In genomic region chr1:7491818-7492173, GRCh38 we compare ENCODE assay signal across 13 cellular contexts.
A peak's percentile ranks its signal among the peaks of the same experiment; 100 is the strongest.
DNase-seq lines count a peak whose midpoint lies in the region; ATAC-seq and TF ChIP-seq lines count a peak whose summit lies in the region.
"Had no signal": no experiment of that assay in that cellular context is flagged by ENCODE, and none has a peak within 500 bp of the region (broad histone marks: within the 10 kb centered on the region; RNA-seq: fewer than 3 reads in every experiment).

No MANE protein-coding gene starts in this region.

- CTCF ChIA-PET in IMR-90 (lab: Yijun Ruan, JAX) = no interaction called here
- CTCF ChIA-PET in activated naive CD4-positive, alpha-beta T cell treated with anti-CD3 and anti-CD28 coated beads for 36 hours (lab: Charles Lee) = no interaction called here

- no peak for TF ChIP-seq RAD21 in IMR-90 (IDR thresholded peaks at IDR 0.05; ENCODE audit: low read length)

- DNase-seq in AG08396 (ENCODE audit: low spot score) (peak; percentile 30), IMR-90 (no peak), fibroblast of lung (ENCODE audit: low read depth in 2 of 2) (no peak), omental fat pad (ENCODE audit: low spot score) (no peak), SKM-1 (lab: John Stamatoyannopoulos, UW; ENCODE audit: unreplicated experiment) (no peak), iPS-NIHi7 (ENCODE audit: extremely low spot score) (no peak), DMS53 treated with DMSO at 0.1 percent for 48 hours (lab: John Stamatoyannopoulos, UW; ENCODE audit: unreplicated experiment) (no peak)
- no peak for DNase-seq in activated naive CD4-positive, alpha-beta T cell treated with anti-CD3 and anti-CD28 coated beads for 36 hours
- DNase-seq: effector memory CD4-positive, alpha-beta T cell; NCI-H526 had no signal

- H3K27ac ChIP-seq in IMR-90 (ENCODE audit: insufficient read depth, low read length) = peak overlapping the region; percentile 59
- H3K27ac ChIP-seq in fibroblast of lung (ENCODE audit: insufficient read depth, low read length) = peak overlapping the region; percentile 8

- H3K18ac ChIP-seq in IMR-90 (ENCODE audit: low read depth, low read length) = peak overlapping the region; percentile 31

- TF ChIP-seq POLR2A in IMR-90 (IDR thresholded peaks at IDR 0.05; ENCODE audit: low read depth, low read length) = no peak

- peak overlapping the region; percentile 58 to 77 for H4K8ac ChIP-seq in IMR-90 (ENCODE audit: low read depth in 2 of 2, low read length in 2 of 2)

- H3K9me3 ChIP-seq in IMR-90 (ENCODE audit: control insufficient read depth, insufficient read depth, low read length) (no peaks in the 10 kb centered on the region), fibroblast of lung (ENCODE audit: control insufficient read depth, insufficient read depth, low read depth, low read length) (no peaks in the 10 kb centered on the region)

- H3K9me3 Mint-ChIP-seq in activated naive CD4-positive, alpha-beta T cell treated with anti-CD3 and anti-CD28 coated beads for 36 hours = peaks cover 4% of the 10 kb centered on the region

- H3K79me1 ChIP-seq in IMR-90 (ENCODE audit: low read depth in 1 of 2, low read length in 2 of 2) = no peaks in the 10 kb centered on the region

- peak overlapping the region; percentile 23 for H3K4me2 ChIP-seq in IMR-90 (ENCODE audit: low read depth, low read length)
- H3K4me2 ChIP-seq in fibroblast of lung (ENCODE audit: extremely low read depth, insufficient read depth, low read length) = peak overlapping the region; percentile 41

- no peak overlapping the region for H3K9ac ChIP-seq in IMR-90 (ENCODE audit: low read depth, low read length)
- no peak overlapping the region for H3K9ac ChIP-seq in fibroblast of lung (ENCODE audit: insufficient read depth, low read length)

- H3K27me3 ChIP-seq in IMR-90 (ENCODE audit: control insufficient read depth, insufficient read depth, low read length) (no peaks in the 10 kb centered on the region), fibroblast of lung (ENCODE audit: control insufficient read depth, insufficient read depth, low read length) (no peaks in the 10 kb centered on the region)

- H3K4me1 ChIP-seq in IMR-90 (ENCODE audit: control insufficient read depth, insufficient read depth, low read length) (peaks cover 9% of the 10 kb centered on the region), fibroblast of lung (ENCODE audit: control insufficient read depth, extremely low read depth, insufficient read depth, low read length) (no peaks in the 10 kb centered on the region)

- no peak overlapping the region for H3K4me3 Mint-ChIP-seq in activated naive CD4-positive, alpha-beta T cell treated with anti-CD3 and anti-CD28 coated beads for 36 hours
- H3K4me3 Mint-ChIP-seq: B cell had no signal

- dilution Hi-C loops in IMR-90 (cut with HindIII; ENCODE audit: low sequenced_read_pairs, unreplicated experiment) = no loop called here

- H3K4me3 ChIP-seq in IMR-90 (ENCODE audit: insufficient read depth, low read depth, low read length) (no peak overlapping the region), fibroblast of lung (replicated peaks in 1 of 4; ENCODE audit: control extremely low read depth in 1 of 4, insufficient read depth in 1 of 4, low read depth in 3 of 4, low read length in 4 of 4) (peak overlapping the region in 1 of 4 experiments; percentile 6)

- POLR2A ChIA-PET in IMR-90 (lab: Charles Lee; ENCODE audit: unreplicated experiment) = no interaction called here

- H2AFZ ChIP-seq in IMR-90 (replicated peaks; ENCODE audit: low read length, poor library complexity) (peak overlapping the region; percentile 79), fibroblast of lung (ENCODE audit: low read length) (peak overlapping the region; percentile 38)

- H2BK20ac ChIP-seq in IMR-90 (ENCODE audit: low read depth, low read length) = peak overlapping the region; percentile 65; the same call in 1 of the 2 replicates

- peak overlapping the region; percentile 68 for H2BK120ac ChIP-seq in IMR-90 (ENCODE audit: low read depth, low read length)

- no peak for TF ChIP-seq CTCF in IMR-90 (conservative IDR thresholded peaks at IDR 0.05; ENCODE audit: low read depth, low read length)
- no peak for TF ChIP-seq CTCF in fibroblast of lung (conservative IDR thresholded peaks at IDR 0.05 in 1 of 2, IDR thresholded peaks at IDR 0.05 in 1 of 2; ENCODE audit: low read depth in 1 of 2, low read length in 2 of 2)
- no peak for TF ChIP-seq CTCF in omental fat pad (IDR thresholded peaks at IDR 0.05)

- 20% methylated on average over 5 of the region's 7 CpGs; no CpG with 5 or more reads in 1 of the 2 experiments for WGBS in IMR-90 (ENCODE audit: extremely low coverage in 2 of 2, insufficient read length in 1 of 2), 2 experiments

- H3K36me3 Mint-ChIP-seq in activated naive CD4-positive, alpha-beta T cell treated with anti-CD3 and anti-CD28 coated beads for 36 hours (ENCODE audit: low read depth) = no peaks in the 10 kb centered on the region
- H3K36me3 Mint-ChIP-seq: activated naive CD4-positive, alpha-beta T cell treated with anti-CD3 and anti-CD28 coated beads, Interleukin-2, amount 50 U/mL, for 72 hours had no signal

- no peak overlapping the region for H3K56ac ChIP-seq in IMR-90 (ENCODE audit: extremely low read depth, insufficient read depth, low read length)

- no peak overlapping the region for H3K27ac Mint-ChIP-seq in activated naive CD4-positive, alpha-beta T cell treated with anti-CD3 and anti-CD28 coated beads for 36 hours
- H3K27ac Mint-ChIP-seq: activated naive CD4-positive, alpha-beta T cell treated with anti-CD3 and anti-CD28 coated beads, Interleukin-2, amount 50 U/mL, for 72 hours; B cell had no signal

- H4K91ac ChIP-seq in IMR-90 (ENCODE audit: insufficient read depth, low read depth, low read length) = peak overlapping the region; percentile 56; the same call in 1 of the 2 replicates

- peak overlapping the region; percentile 17; the same call in 1 of the 3 replicates for H2BK15ac ChIP-seq in IMR-90 (ENCODE audit: low read depth, low read length)

- intact Hi-C loops in IMR-90 (cut with micrococcal nuclease) = no loop called here
- intact Hi-C loops in activated naive CD4-positive, alpha-beta T cell treated with anti-CD3 and anti-CD28 coated beads for 36 hours (cut with micrococcal nuclease) = no loop called here

- in situ Hi-C loops in IMR-90 (cut with MboI; ENCODE audit: low sequenced_read_pairs) = no loop called here

- H3K79me2 ChIP-seq in fibroblast of lung (ENCODE audit: control insufficient read depth, insufficient read depth, low read length) = no peaks in the 10 kb centered on the region

- H3K14ac ChIP-seq in IMR-90 (replicated peaks; ENCODE audit: low read depth, low read length) = no peak overlapping the region

- no TSS peak for BruUV-seq in IMR-90 (replicated peaks; lab: Mats Ljungman, UMichigan)

- H3K9me1 ChIP-seq in IMR-90 (ENCODE audit: insufficient read depth, low read length) = peaks cover 5% of the 10 kb centered on the region

- H3K36me3 ChIP-seq in IMR-90 (ENCODE audit: control insufficient read depth, insufficient read depth, low read length) = no peaks in the 10 kb centered on the region
- H3K36me3 ChIP-seq in fibroblast of lung (ENCODE audit: control insufficient read depth, insufficient read depth, low read length) = no peaks in the 10 kb centered on the region

- H4K5ac ChIP-seq in IMR-90 (ENCODE audit: low read depth, low read length) = peak overlapping the region; percentile 66

- H3K23ac ChIP-seq in IMR-90 (ENCODE audit: low read depth, low read length) = 0 out of 2 replicates have a peak overlapping the region, but pooled peaks have one; percentile 25

- peak overlapping the region; percentile 62 for H2AK9ac ChIP-seq in IMR-90 (replicated peaks; ENCODE audit: low read depth, low read length, poor library complexity)

- peak overlapping the region; percentile 45 for H3K4ac ChIP-seq in IMR-90 (ENCODE audit: low read depth, low read length)

- peak overlapping the region; percentile 64 for H2AK5ac ChIP-seq in IMR-90 (ENCODE audit: low read depth, low read length)

- no peak overlapping the region for H2BK5ac ChIP-seq in IMR-90 (ENCODE audit: low read depth, low read length, poor library complexity, severe bottlenecking)

- no peaks in the 10 kb centered on the region for H4K20me1 ChIP-seq in IMR-90 (ENCODE audit: insufficient read depth, low read length)
- no peaks in the 10 kb centered on the region for H4K20me1 ChIP-seq in fibroblast of lung (ENCODE audit: control insufficient read depth, extremely low read depth, insufficient read depth, low read length)

- H3K27me3 Mint-ChIP-seq in activated naive CD4-positive, alpha-beta T cell treated with anti-CD3 and anti-CD28 coated beads for 36 hours (ENCODE audit: low read depth) = peaks cover 4% of the 10 kb centered on the region
- H3K27me3 Mint-ChIP-seq: B cell had no signal

- ATAC-seq in IMR-90 (ENCODE audit: low read depth) (peak; percentile 63), omental fat pad (ENCODE audit: low FRiP score) (peak; percentile 34)
- ATAC-seq: activated naive CD4-positive, alpha-beta T cell treated with anti-CD3 and anti-CD28 coated beads, Interleukin-2, amount 50 U/mL, for 72 hours; Panc1 had no signal

- no peaks in the 10 kb centered on the region for H3K4me1 Mint-ChIP-seq in activated naive CD4-positive, alpha-beta T cell treated with anti-CD3 and anti-CD28 coated beads for 36 hours (ENCODE audit: low read depth)
- H3K4me1 Mint-ChIP-seq: B cell had no signal

TF ChIP-seq in IMR-90, 13 proteins besides CTCF, POLR2A, EP300 and RAD21:
- no peak for TF ChIP-seq MAZ (IDR thresholded peaks at IDR 0.05; ENCODE audit: borderline replicate concordance, low read depth, low read length)
- no peak for TF ChIP-seq USF2 (IDR thresholded peaks at IDR 0.05; ENCODE audit: low read depth, low read length)
- TF ChIP-seq MXI1 (IDR thresholded peaks at IDR 0.05; ENCODE audit: borderline replicate concordance, low read depth, low read length) = no peak
- no peak for TF ChIP-seq MAFK (IDR thresholded peaks at IDR 0.05; ENCODE audit: low read depth, low read length)
- TF ChIP-seq FOS (IDR thresholded peaks at IDR 0.05; ENCODE audit: low read depth, low read length) = no peak
- TF ChIP-seq CEBPB (IDR thresholded peaks at IDR 0.05; ENCODE audit: low read depth, low read length) = peak; percentile 26; the same call in 1 of the 2 replicates
- TF ChIP-seq SMC3 (IDR thresholded peaks at IDR 0.05; ENCODE audit: low read depth, low read length) = no peak
